1 cellular context compared by ENCODE assay signal in genomic region chr10:30425336-30426075, GRCh38.
TF ChIP-seq lines count a peak whose summit lies in the region.

No MANE protein-coding gene starts in this region.

TF ChIP-seq in K562, 482 proteins besides CTCF, POLR2A, EP300 and RAD21 (continued from another document and continues in another):
- TF ChIP-seq E2F8 (IDR thresholded peaks at IDR 0.05; ENCODE audit: low read depth, partially characterized antibody): no peak
- TF ChIP-seq FOS (IDR thresholded peaks at IDR 0.05; ENCODE audit: extremely low read depth, insufficient read length): no peak
- TF ChIP-seq ZBTB8A (IDR thresholded peaks at IDR 0.05; ENCODE audit: partially characterized antibody): no peak
- no peak for TF ChIP-seq HDAC1 (IDR thresholded peaks at IDR 0.05)
- TF ChIP-seq, protein P1, sequence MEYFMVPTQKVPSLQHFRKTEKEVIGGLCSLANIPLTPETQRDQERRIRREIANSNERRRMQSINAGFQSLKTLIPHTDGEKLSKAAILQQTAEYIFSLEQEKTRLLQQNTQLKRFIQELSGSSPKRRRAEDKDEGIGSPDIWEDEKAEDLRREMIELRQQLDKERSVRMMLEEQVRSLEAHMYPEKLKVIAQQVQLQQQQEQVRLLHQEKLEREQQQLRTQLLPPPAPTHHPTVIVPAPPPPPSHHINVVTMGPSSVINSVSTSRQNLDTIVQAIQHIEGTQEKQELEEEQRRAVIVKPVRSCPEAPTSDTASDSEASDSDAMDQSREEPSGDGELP (CRISPR knock-in tag; IDR thresholded peaks at IDR 0.05; ENCODE audit: borderline replicate concordance): no peak
- TF ChIP-seq, protein P2, sequence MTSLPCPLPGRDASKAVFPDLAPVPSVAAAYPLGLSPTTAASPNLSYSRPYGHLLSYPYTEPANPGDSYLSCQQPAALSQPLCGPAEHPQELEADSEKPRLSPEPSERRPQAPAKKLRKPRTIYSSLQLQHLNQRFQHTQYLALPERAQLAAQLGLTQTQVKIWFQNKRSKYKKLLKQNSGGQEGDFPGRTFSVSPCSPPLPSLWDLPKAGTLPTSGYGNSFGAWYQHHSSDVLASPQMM (CRISPR knock-in tag; IDR thresholded peaks at IDR 0.05): no peak
- TF ChIP-seq MAFK (IDR thresholded peaks at IDR 0.05; ENCODE audit: low read length): no peak
- TF ChIP-seq DPF2 (IDR thresholded peaks at IDR 0.05): no peak
- TF ChIP-seq, protein P3, sequence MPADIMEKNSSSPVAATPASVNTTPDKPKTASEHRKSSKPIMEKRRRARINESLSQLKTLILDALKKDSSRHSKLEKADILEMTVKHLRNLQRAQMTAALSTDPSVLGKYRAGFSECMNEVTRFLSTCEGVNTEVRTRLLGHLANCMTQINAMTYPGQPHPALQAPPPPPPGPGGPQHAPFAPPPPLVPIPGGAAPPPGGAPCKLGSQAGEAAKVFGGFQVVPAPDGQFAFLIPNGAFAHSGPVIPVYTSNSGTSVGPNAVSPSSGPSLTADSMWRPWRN (IDR thresholded peaks at IDR 0.05; ENCODE audit: low read depth): no peak
- TF ChIP-seq, protein P4, sequence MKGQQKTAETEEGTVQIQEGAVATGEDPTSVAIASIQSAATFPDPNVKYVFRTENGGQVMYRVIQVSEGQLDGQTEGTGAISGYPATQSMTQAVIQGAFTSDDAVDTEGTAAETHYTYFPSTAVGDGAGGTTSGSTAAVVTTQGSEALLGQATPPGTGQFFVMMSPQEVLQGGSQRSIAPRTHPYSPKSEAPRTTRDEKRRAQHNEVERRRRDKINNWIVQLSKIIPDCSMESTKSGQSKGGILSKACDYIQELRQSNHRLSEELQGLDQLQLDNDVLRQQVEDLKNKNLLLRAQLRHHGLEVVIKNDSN (CRISPR knock-in tag; IDR thresholded peaks at IDR 0.05): no peak
- no peak for TF ChIP-seq MTA3 (IDR thresholded peaks at IDR 0.05; ENCODE audit: borderline replicate concordance)
- TF ChIP-seq SAFB (IDR thresholded peaks at IDR 0.05; ENCODE audit: borderline replicate concordance, low read depth, low read length): no peak
- no peak for TF ChIP-seq FOXJ3 (CRISPR knock-in tag; IDR thresholded peaks at IDR 0.05)
- no peak for TF ChIP-seq HNRNPL (IDR thresholded peaks at IDR 0.05; ENCODE audit: low read depth, low read length)
- TF ChIP-seq SMAD3 (CRISPR knock-in tag; conservative IDR thresholded peaks at IDR 0.05): peak; percentile 90
- TF ChIP-seq ZNF133 (CRISPR knock-in tag; IDR thresholded peaks at IDR 0.05): 0 out of 2 replicates have a peak, but pooled peaks have one; percentile 46
- peak; percentile 89 for TF ChIP-seq BCL6 (CRISPR knock-in tag; IDR thresholded peaks at IDR 0.05)
- TF ChIP-seq GTF2E2 (tag; IDR thresholded peaks at IDR 0.05): no peak
- TF ChIP-seq, protein P5, sequence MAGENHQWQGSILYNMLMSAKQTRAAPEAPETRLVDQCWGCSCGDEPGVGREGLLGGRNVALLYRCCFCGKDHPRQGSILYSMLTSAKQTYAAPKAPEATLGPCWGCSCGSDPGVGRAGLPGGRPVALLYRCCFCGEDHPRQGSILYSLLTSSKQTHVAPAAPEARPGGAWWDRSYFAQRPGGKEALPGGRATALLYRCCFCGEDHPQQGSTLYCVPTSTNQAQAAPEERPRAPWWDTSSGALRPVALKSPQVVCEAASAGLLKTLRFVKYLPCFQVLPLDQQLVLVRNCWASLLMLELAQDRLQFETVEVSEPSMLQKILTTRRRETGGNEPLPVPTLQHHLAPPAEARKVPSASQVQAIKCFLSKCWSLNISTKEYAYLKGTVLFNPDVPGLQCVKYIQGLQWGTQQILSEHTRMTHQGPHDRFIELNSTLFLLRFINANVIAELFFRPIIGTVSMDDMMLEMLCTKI (IDR thresholded peaks at IDR 0.05; ENCODE audit: partially characterized antibody): no peak
- TF ChIP-seq MITF (IDR thresholded peaks at IDR 0.05): no peak
- no peak for TF ChIP-seq SIX5 (IDR thresholded peaks at IDR 0.05; ENCODE audit: borderline replicate concordance in 1 of 2, insufficient read depth in 1 of 2, low read depth in 1 of 2, low read length in 2 of 2)
- TF ChIP-seq SMARCA4 (IDR thresholded peaks at IDR 0.05): no peak
- no peak for TF ChIP-seq CREB1 (IDR thresholded peaks at IDR 0.05)
- no peak for TF ChIP-seq CREB1 (CRISPR knock-in tag; IDR thresholded peaks at IDR 0.05)
- TF ChIP-seq RBFOX2 (IDR thresholded peaks at IDR 0.05; ENCODE audit: low read depth, low read length): no peak
- TF ChIP-seq STAT5B (CRISPR knock-in tag; IDR thresholded peaks at IDR 0.05): peak; percentile 67; the same call in 1 of the 2 replicates
- TF ChIP-seq ATF6 (CRISPR knock-in tag; IDR thresholded peaks at IDR 0.05): no peak
- TF ChIP-seq ILF3 (IDR thresholded peaks at IDR 0.05; ENCODE audit: borderline replicate concordance): no peak
- TF ChIP-seq CCNT2 (IDR thresholded peaks at IDR 0.05; ENCODE audit: borderline replicate concordance, extremely low read depth, insufficient read length, low read depth, low read length): no peak
- TF ChIP-seq MCM5 (IDR thresholded peaks at IDR 0.05; ENCODE audit: low read depth): no peak
- no peak for TF ChIP-seq C11orf30 (IDR thresholded peaks at IDR 0.05; ENCODE audit: low read depth)
- TF ChIP-seq CC2D1A (IDR thresholded peaks at IDR 0.05): no peak
- no peak for TF ChIP-seq NCOA1 (IDR thresholded peaks at IDR 0.05; ENCODE audit: low read depth)
- no peak for TF ChIP-seq ZKSCAN1 (IDR thresholded peaks at IDR 0.05; ENCODE audit: low read depth, low read length)
- TF ChIP-seq ZNF280B (CRISPR knock-in tag; IDR thresholded peaks at IDR 0.05): no peak
- no peak for TF ChIP-seq PCBP1 (IDR thresholded peaks at IDR 0.05; ENCODE audit: low read depth, low read length, poor library complexity, severe bottlenecking)
- no peak for TF ChIP-seq RFX1 (IDR thresholded peaks at IDR 0.05)
- TF ChIP-seq BCOR (IDR thresholded peaks at IDR 0.05): no peak
- TF ChIP-seq, protein P6, sequence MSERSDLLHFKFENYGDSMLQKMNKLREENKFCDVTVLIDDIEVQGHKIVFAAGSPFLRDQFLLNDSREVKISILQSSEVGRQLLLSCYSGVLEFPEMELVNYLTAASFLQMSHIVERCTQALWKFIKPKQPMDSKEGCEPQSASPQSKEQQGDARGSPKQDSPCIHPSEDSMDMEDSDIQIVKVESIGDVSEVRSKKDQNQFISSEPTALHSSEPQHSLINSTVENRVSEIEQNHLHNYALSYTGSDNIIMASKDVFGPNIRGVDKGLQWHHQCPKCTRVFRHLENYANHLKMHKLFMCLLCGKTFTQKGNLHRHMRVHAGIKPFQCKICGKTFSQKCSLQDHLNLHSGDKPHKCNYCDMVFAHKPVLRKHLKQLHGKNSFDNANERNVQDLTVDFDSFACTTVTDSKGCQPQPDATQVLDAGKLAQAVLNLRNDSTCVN (CRISPR knock-in tag; IDR thresholded peaks at IDR 0.05): no peak
- TF ChIP-seq GTF2A2 (tag; IDR thresholded peaks at IDR 0.05): peak; percentile 95
- no peak for TF ChIP-seq SOX6 (IDR thresholded peaks at IDR 0.05)
- TF ChIP-seq FOXM1 (IDR thresholded peaks at IDR 0.05; ENCODE audit: low read depth): no peak
- TF ChIP-seq FOXM1 (CRISPR knock-in tag; IDR thresholded peaks at IDR 0.05; ENCODE audit: low read depth): no peak
- TF ChIP-seq ILK (tag; IDR thresholded peaks at IDR 0.05; ENCODE audit: borderline replicate concordance, low read depth): peak; percentile 79
- TF ChIP-seq RUNX1 (IDR thresholded peaks at IDR 0.05; ENCODE audit: low read depth): no peak
- TF ChIP-seq, protein P7, sequence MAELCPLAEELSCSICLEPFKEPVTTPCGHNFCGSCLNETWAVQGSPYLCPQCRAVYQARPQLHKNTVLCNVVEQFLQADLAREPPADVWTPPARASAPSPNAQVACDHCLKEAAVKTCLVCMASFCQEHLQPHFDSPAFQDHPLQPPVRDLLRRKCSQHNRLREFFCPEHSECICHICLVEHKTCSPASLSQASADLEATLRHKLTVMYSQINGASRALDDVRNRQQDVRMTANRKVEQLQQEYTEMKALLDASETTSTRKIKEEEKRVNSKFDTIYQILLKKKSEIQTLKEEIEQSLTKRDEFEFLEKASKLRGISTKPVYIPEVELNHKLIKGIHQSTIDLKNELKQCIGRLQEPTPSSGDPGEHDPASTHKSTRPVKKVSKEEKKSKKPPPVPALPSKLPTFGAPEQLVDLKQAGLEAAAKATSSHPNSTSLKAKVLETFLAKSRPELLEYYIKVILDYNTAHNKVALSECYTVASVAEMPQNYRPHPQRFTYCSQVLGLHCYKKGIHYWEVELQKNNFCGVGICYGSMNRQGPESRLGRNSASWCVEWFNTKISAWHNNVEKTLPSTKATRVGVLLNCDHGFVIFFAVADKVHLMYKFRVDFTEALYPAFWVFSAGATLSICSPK (IDR thresholded peaks at IDR 0.05; ENCODE audit: borderline replicate concordance): no peak
- TF ChIP-seq HNRNPK (IDR thresholded peaks at IDR 0.05; ENCODE audit: low read depth, low read length, poor library complexity, severe bottlenecking): no peak
- no peak for TF ChIP-seq DACH1 (IDR thresholded peaks at IDR 0.05; ENCODE audit: partially characterized antibody)
- no peak for TF ChIP-seq LCOR (CRISPR knock-in tag; IDR thresholded peaks at IDR 0.05)
- peak; percentile 93 for TF ChIP-seq MECOM (CRISPR knock-in tag; IDR thresholded peaks at IDR 0.05)
- TF ChIP-seq, protein P8, sequence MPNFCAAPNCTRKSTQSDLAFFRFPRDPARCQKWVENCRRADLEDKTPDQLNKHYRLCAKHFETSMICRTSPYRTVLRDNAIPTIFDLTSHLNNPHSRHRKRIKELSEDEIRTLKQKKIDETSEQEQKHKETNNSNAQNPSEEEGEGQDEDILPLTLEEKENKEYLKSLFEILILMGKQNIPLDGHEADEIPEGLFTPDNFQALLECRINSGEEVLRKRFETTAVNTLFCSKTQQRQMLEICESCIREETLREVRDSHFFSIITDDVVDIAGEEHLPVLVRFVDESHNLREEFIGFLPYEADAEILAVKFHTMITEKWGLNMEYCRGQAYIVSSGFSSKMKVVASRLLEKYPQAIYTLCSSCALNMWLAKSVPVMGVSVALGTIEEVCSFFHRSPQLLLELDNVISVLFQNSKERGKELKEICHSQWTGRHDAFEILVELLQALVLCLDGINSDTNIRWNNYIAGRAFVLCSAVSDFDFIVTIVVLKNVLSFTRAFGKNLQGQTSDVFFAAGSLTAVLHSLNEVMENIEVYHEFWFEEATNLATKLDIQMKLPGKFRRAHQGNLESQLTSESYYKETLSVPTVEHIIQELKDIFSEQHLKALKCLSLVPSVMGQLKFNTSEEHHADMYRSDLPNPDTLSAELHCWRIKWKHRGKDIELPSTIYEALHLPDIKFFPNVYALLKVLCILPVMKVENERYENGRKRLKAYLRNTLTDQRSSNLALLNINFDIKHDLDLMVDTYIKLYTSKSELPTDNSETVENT (CRISPR knock-in tag; IDR thresholded peaks at IDR 0.05): no peak
- TF ChIP-seq MXI1 (IDR thresholded peaks at IDR 0.05; ENCODE audit: low read depth, low read length): no peak
- TF ChIP-seq ZNF507 (tag; conservative IDR thresholded peaks at IDR 0.05): peak; percentile 46; the same call in 1 of the 2 replicates
- no peak for TF ChIP-seq JUND (IDR thresholded peaks at IDR 0.05; ENCODE audit: borderline replicate concordance, low read depth, low read length)
- peak; percentile 51; the same call in 2 of the 3 replicates for TF ChIP-seq JUND (tag; IDR thresholded peaks at IDR 0.05; ENCODE audit: borderline replicate concordance, low read depth, low read length)
